Comparison of ENCODE assay signal across 1 cellular context in genomic region chr19:3990815-3991117, GRCh38.
TF ChIP-seq lines count a peak whose summit lies in the region.

No MANE protein-coding gene starts in this region.

TF ChIP-seq in A549, 52 proteins besides CTCF, POLR2A, EP300 and RAD21:
- TF ChIP-seq JUN (IDR thresholded peaks at IDR 0.05) (no peak), FOSL2 (IDR thresholded peaks at IDR 0.05) (no peak), FOSL2 (CRISPR knock-in tag; IDR thresholded peaks at IDR 0.05) (no peak), RFX5 (IDR thresholded peaks at IDR 0.05) (no peak), HOXA7 (CRISPR knock-in tag; IDR thresholded peaks at IDR 0.05) (no peak), POLR2AphosphoS2 (conservative IDR thresholded peaks at IDR 0.05; ENCODE audit: low read length) (no peak), CHD4 (IDR thresholded peaks at IDR 0.05; ENCODE audit: borderline replicate concordance) (no peak), PHF8 (IDR thresholded peaks at IDR 0.05; ENCODE audit: borderline replicate concordance, low read depth) (no peak), CBX2 (IDR thresholded peaks at IDR 0.05; ENCODE audit: borderline replicate concordance, low read depth) (no peak), TFCP2L1 (CRISPR knock-in tag; IDR thresholded peaks at IDR 0.05) (no peak), RCOR1 (IDR thresholded peaks at IDR 0.05; ENCODE audit: low read depth, low read length) (no peak), E2F6 (IDR thresholded peaks at IDR 0.05; ENCODE audit: borderline replicate concordance, low read depth) (no peak), HOXB13 (CRISPR knock-in tag; IDR thresholded peaks at IDR 0.05; ENCODE audit: low read depth) (no peak), HES2 (IDR thresholded peaks at IDR 0.05) (no peak), MYC (IDR thresholded peaks at IDR 0.05; ENCODE audit: borderline replicate concordance, low read length) (no peak), KDM1A (IDR thresholded peaks at IDR 0.05; ENCODE audit: low read depth) (no peak)
TF ChIP-seq in A549: peak in this region for 0.
